Comparison of ENCODE assay signal across 24 cellular contexts in the genomic region with DNA sequence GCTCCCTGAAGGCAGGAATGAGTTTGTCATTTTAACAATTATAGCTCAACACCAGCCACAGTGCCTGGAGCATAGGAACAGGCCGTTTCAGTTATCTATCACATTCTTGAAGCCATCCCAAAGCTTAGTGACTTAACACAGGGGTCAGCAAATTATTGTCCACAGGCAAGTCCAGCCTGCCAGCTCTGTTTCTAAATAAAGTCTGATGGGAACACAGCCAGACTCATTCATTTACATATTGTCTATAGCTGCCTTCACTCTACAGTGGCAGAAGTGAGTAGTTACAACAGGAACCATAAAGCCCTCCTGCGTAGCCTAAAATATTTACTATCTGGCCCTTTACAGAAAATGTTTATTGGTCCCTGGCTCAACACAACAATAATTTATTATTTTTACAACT.
DNase-seq lines count a peak whose midpoint lies in the region; ATAC-seq, FAIRE-seq and TF ChIP-seq lines count a peak whose summit lies in the region.
"Had no signal": no experiment of that assay in that cellular context is flagged by ENCODE, and none has a peak within 500 bp of the region (broad histone marks: within the 10 kb centered on the region; RNA-seq: fewer than 3 reads in every experiment).

No MANE protein-coding gene starts in this region.

- no peaks in the 10 kb centered on the region for H3K9me3 ChIP-seq in right atrium auricular region
- no peaks in the 10 kb centered on the region for H3K9me3 ChIP-seq in parathyroid adenoma (ENCODE audit: control insufficient read depth, low read length)
- H3K9me3 ChIP-seq: BE2C, Peyer's patch, SK-N-SH had no signal

- peak; percentile 84 for FAIRE-seq in endometrium (lab: Jason Lieb, UNC)
- FAIRE-seq in HTR-8/SVneo (lab: Jason Lieb, UNC): no peak

- DNase-seq in Right ventricle myocardium inferior (ENCODE audit: missing footprints): no peak
- no peak for DNase-seq in right atrium auricular region (ENCODE audit: low spot score)
- DNase-seq in GM04504 (ENCODE audit: low read depth): peak; percentile 56
- DNase-seq in HuH-7 (ENCODE audit: low spot score): no peak
- DNase-seq in HTR-8/SVneo (ENCODE audit: insufficient read length, low spot score): no peak
- DNase-seq: BE2C; Caco-2; CD4-positive, CD25-positive, alpha-beta regulatory T cell; DMS153; H7; HFFc6; NCI-H1092 treated with DMSO at 0.1 percent for 48 hours; NCI-H2081; NCI-H2171 treated with DMSO at 0.1 percent for 48 hours; NCI-H446; NCI-H69; NK-92 treated with Interleukin-12 subunit alpha and Interleukin-12 subunit beta, amount 100 ng/mL, for 24 hours; Peyer's patch; SHP77; SK-N-SH had no signal

- H3K27me3 ChIP-seq in right atrium auricular region (no peaks in the 10 kb centered on the region), parathyroid adenoma (ENCODE audit: control insufficient read depth, insufficient read depth, low read length) (no peaks in the 10 kb centered on the region)
- H3K27me3 ChIP-seq: BE2C, Peyer's patch had no signal

- peaks cover 0 to 8% of the 10 kb centered on the region in 2 donors for H3K4me1 ChIP-seq in right atrium auricular region
- peaks cover 14% of the 10 kb centered on the region for H3K4me1 ChIP-seq in parathyroid adenoma
- H3K4me1 ChIP-seq: BE2C, Caco-2, Peyer's patch had no signal

- ATAC-seq in Right ventricle myocardium inferior: peak; percentile 71
- no peak for ATAC-seq in GM18511 (IDR thresholded peaks at IDR 0.05; ENCODE audit: unreplicated experiment)

- H3K4me2 ChIP-seq in parathyroid adenoma (ENCODE audit: low read length): no peak overlapping the region
- H3K4me2 ChIP-seq: SK-N-SH had no signal

- TF ChIP-seq CTCF in right atrium auricular region (IDR thresholded peaks at IDR 0.05) (no peak), parathyroid adenoma (IDR thresholded peaks at IDR 0.05) (no peak)

- H3K36me3 ChIP-seq in right atrium auricular region: no peaks in the 10 kb centered on the region
- no peaks in the 10 kb centered on the region for H3K36me3 ChIP-seq in parathyroid adenoma (ENCODE audit: control insufficient read depth, insufficient read depth, low read length)
- H3K36me3 ChIP-seq: BE2C, Peyer's patch had no signal

- H3K4me3 ChIP-seq in right atrium auricular region: no peak overlapping the region
- H3K4me3 ChIP-seq in parathyroid adenoma (ENCODE audit: low read depth, low read length): no peak overlapping the region
- H3K4me3 ChIP-seq: Peyer's patch had no signal

- H3K27ac ChIP-seq in right atrium auricular region (peak overlapping the region in 1 of 2 donors; percentile 39), parathyroid adenoma (no peak overlapping the region)
- H3K27ac ChIP-seq: 22Rv1, Peyer's patch had no signal

- peak overlapping the region; percentile 25 for H2AFZ ChIP-seq in parathyroid adenoma

- intact Hi-C loops in Right ventricle myocardium inferior (cut with DNase I): no loop called here

- H3K79me2 ChIP-seq in parathyroid adenoma: no peaks in the 10 kb centered on the region

- no peak overlapping the region for H3K9ac ChIP-seq in parathyroid adenoma
- H3K9ac ChIP-seq: SK-N-SH had no signal
